ENCODE assay signal across 15 cellular contexts in genomic region chr16:54867302-54867832, GRCh38.
"Had no signal": no experiment of that assay in that cellular context is flagged by ENCODE, and none has a peak within 500 bp of the region (broad histone marks: within the 10 kb centered on the region; RNA-seq: fewer than 3 reads in every experiment).

No MANE protein-coding gene starts in this region.

- H3K4me3 Mint-ChIP-seq: naive B cell; stimulated activated effector memory CD8-positive, alpha-beta T cell treated with anti-CD3 and anti-CD28 coated beads, Interleukin-12 subunit alpha, Interleukin-12 subunit beta, amount 100 ng/mL, for 72 hours had no signal

- DNase-seq: activated CD4-positive, CD25-positive, alpha-beta regulatory T cell treated with anti-CD3 and anti-CD28 coated beads, Interleukin-2, amount 50 U/mL, for 72 hours; activated CD8-positive, alpha-beta memory T cell treated with anti-CD3 and anti-CD28 coated beads for 24 hours; activated effector memory CD4-positive, alpha-beta T cell treated with Interleukin-2 at 50 U/mL for 16 hours; hippocampal formation; left lung; mammary epithelial cell; naive B cell; pancreas; T-helper 1 cell; T1000 had no signal

- H3K27me3 ChIP-seq: esophagus muscularis mucosa, left lung, pancreas had no signal

- H3K36me3 Mint-ChIP-seq: activated naive CD4-positive, alpha-beta T cell treated with anti-CD3 and anti-CD28 coated beads, Interleukin-2, amount 50 U/mL, for 72 hours; naive B cell; stimulated activated effector memory CD8-positive, alpha-beta T cell treated with anti-CD3 and anti-CD28 coated beads, Interleukin-12 subunit alpha, Interleukin-12 subunit beta, amount 100 ng/mL, for 72 hours had no signal

- H3K36me3 ChIP-seq: esophagus muscularis mucosa, left lung, pancreas had no signal

- H3K27ac Mint-ChIP-seq: activated naive CD4-positive, alpha-beta T cell treated with anti-CD3 and anti-CD28 coated beads, Interleukin-2, amount 50 U/mL, for 72 hours; naive B cell; stimulated activated effector memory CD8-positive, alpha-beta T cell treated with anti-CD3 and anti-CD28 coated beads, Interleukin-12 subunit alpha, Interleukin-12 subunit beta, amount 100 ng/mL, for 72 hours had no signal

- H3K4me3 ChIP-seq: esophagus muscularis mucosa, left lung, pancreas had no signal

- H3K27ac ChIP-seq: esophagus muscularis mucosa, left lung, pancreas had no signal

- FAIRE-seq: endometrium, keratinocyte, pancreas had no signal

- H3K4me1 ChIP-seq: esophagus muscularis mucosa, left lung, pancreas had no signal

- H3K4me1 Mint-ChIP-seq: naive B cell; stimulated activated effector memory CD8-positive, alpha-beta T cell treated with anti-CD3 and anti-CD28 coated beads, Interleukin-12 subunit alpha, Interleukin-12 subunit beta, amount 100 ng/mL, for 72 hours had no signal

- ATAC-seq: left lung; pancreas; stimulated activated effector memory CD8-positive, alpha-beta T cell treated with anti-CD3 and anti-CD28 coated beads, Interleukin-12 subunit alpha, Interleukin-12 subunit beta, amount 100 ng/mL, for 72 hours had no signal
